In the genomic region with DNA sequence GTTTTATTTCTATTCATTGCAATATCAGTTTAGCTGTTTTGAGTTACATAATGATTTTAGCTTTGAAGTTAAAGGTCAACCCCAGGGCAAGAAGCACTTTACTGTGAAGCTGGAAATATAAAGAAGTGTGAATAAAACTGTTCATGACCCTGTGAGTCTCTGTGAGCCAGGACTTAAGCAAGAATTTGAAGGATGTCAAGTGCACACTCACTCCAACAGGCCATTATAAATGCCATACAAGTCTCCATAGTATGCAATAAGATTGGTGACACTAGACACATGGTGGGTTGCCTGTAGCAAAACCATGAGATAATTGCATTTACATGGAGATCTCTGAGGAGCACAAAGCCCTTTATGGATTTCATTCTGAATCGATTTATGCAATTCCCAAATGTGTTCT, we compare ENCODE assay signal across 23 cellular contexts.
"Had no signal": no experiment of that assay in that cellular context is flagged by ENCODE, and none has a peak within 500 bp of the region (broad histone marks: within the 10 kb centered on the region; RNA-seq: fewer than 3 reads in every experiment).

No MANE protein-coding gene starts in this region.

- H3K36me3 Mint-ChIP-seq: immature natural killer cell; naive B cell; stimulated activated memory B cell treated with anti-CD40 and anti-IgM and Interleukin-4, amounts not matched to agents 10 μg/mL and 1 μg/mL and 100 μg/mL, for 72 hours had no signal

- H3K4me3 ChIP-seq: coronary artery, gastrocnemius medialis, left ventricle myocardium inferior, lung, psoas muscle, right lobe of liver, spleen, tibial artery, vagina had no signal

- ATAC-seq: esophagus mucosa; gastrocnemius medialis; psoas muscle; stimulated activated memory B cell treated with anti-CD40 and anti-IgM and Interleukin-4, amounts not matched to agents 10 μg/mL and 1 μg/mL and 100 μg/mL, for 72 hours had no signal

- H3K27ac Mint-ChIP-seq: stimulated activated memory B cell treated with anti-CD40 and anti-IgM and Interleukin-4, amounts not matched to agents 10 μg/mL and 1 μg/mL and 100 μg/mL, for 72 hours; stimulated activated naive CD8-positive, alpha-beta T cell treated with anti-CD3 and anti-CD28 coated beads, Interleukin-15, Interleukin-2, amounts not matched to agents 100 ng/mL and 50 ng/mL, for 24 hours had no signal

- H3K27ac ChIP-seq: coronary artery, gastrocnemius medialis, left ventricle myocardium inferior, neutrophil, psoas muscle, right lobe of liver, tibial artery, vagina had no signal

- H3K4me1 ChIP-seq: gastrocnemius medialis, left ventricle myocardium inferior, psoas muscle, right lobe of liver, spleen, tibial artery, vagina had no signal

- H3K4me3 Mint-ChIP-seq: naive B cell; stimulated activated memory B cell treated with anti-CD40 and anti-IgM and Interleukin-4, amounts not matched to agents 10 μg/mL and 1 μg/mL and 100 μg/mL, for 72 hours; stimulated activated naive CD8-positive, alpha-beta T cell treated with anti-CD3 and anti-CD28 coated beads, Interleukin-15, Interleukin-2, amounts not matched to agents 100 ng/mL and 50 ng/mL, for 24 hours had no signal

- DNase-seq: effector CD4-positive, alpha-beta T cell; gastrocnemius medialis; left ventricle myocardium inferior; mesenchymal stem cell; naive B cell; psoas muscle; retina; right lobe of liver; spleen; stimulated activated CD4-positive, alpha-beta T cell treated with anti-CD3 and anti-CD28 coated beads, Interleukin-1b, Interleukin-23, amount 100 ng/mL, for 48 hours; stimulated activated CD4-positive, alpha-beta T cell treated with anti-CD3 and anti-CD28 coated beads, Interleukin-4, amount 100 ng/mL, for 24 hours; tibial artery; upper lobe of left lung had no signal

- H3K27me3 Mint-ChIP-seq: naive B cell; stimulated activated memory B cell treated with anti-CD40 and anti-IgM and Interleukin-4, amounts not matched to agents 10 μg/mL and 1 μg/mL and 100 μg/mL, for 72 hours; stimulated activated naive CD8-positive, alpha-beta T cell treated with anti-CD3 and anti-CD28 coated beads, Interleukin-15, Interleukin-2, amounts not matched to agents 100 ng/mL and 50 ng/mL, for 24 hours had no signal

- H3K27me3 ChIP-seq: gastrocnemius medialis, neutrophil, right lobe of liver, spleen, tibial artery, upper lobe of left lung, vagina had no signal

- H3K4me1 Mint-ChIP-seq: naive B cell; stimulated activated memory B cell treated with anti-CD40 and anti-IgM and Interleukin-4, amounts not matched to agents 10 μg/mL and 1 μg/mL and 100 μg/mL, for 72 hours had no signal

- H3K9me3 Mint-ChIP-seq: stimulated activated memory B cell treated with anti-CD40 and anti-IgM and Interleukin-4, amounts not matched to agents 10 μg/mL and 1 μg/mL and 100 μg/mL, for 72 hours had no signal

- H3K36me3 ChIP-seq: gastrocnemius medialis, left ventricle myocardium inferior, neutrophil, right lobe of liver, spleen, tibial artery, upper lobe of left lung, vagina had no signal

- FAIRE-seq: endometrium, keratinocyte had no signal

- H3K9me3 ChIP-seq: gastrocnemius medialis, left ventricle myocardium inferior, neutrophil, psoas muscle, right lobe of liver, spleen, tibial artery, upper lobe of left lung, vagina had no signal
